Comparison of ENCODE assay signal across 12 cellular contexts in the genomic region with DNA sequence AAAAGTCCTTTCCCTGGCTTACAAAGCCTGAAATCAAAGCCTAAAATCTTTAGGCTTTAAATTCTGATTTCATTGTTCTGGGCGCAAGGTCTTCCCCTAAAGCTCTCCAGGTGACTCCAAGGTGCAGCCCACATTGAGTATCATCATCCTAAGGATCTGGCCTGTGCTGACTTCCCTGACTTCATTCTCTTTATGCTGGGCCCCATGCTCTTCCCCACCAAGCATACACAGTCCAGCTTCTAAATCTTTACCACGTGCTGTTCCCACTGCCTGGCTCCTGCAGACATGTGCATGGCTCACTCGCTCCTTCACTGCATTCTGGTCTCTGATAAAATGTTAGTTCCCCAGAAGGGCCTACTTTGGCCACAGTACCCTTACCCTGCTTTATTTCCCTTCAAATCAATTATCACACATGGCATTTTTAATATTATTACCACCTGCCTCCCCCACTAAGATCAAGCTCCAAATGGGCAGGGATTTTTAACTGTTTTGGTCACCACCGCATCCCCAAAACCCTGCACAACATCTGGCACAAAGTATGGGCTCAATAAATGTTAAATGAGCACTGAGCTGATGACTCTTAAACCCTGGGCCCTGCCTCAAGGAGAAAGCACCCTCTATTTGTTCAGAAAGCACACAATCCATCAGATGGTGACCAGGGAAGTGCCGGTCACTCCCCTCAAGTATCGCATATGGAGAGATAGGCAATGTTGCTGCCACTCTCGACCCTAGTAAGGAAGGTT. TPM values are rescaled to one million over a fixed set of nuclear protein-coding genes. Genes with fewer than 3 reads are reported as not detected.
DNase-seq lines count a peak whose midpoint lies in the region; ATAC-seq and TF ChIP-seq lines count a peak whose summit lies in the region.
"Had no signal": no experiment of that assay in that cellular context is flagged by ENCODE, and none has a peak within 500 bp of the region (broad histone marks: within the 10 kb centered on the region; RNA-seq: fewer than 3 reads in every experiment).

No MANE protein-coding gene starts in this region.

- no peak overlapping the region for H3K27ac ChIP-seq in CD4-positive, alpha-beta memory T cell (ENCODE audit: low read depth, low read length)
- H3K27ac ChIP-seq: parathyroid adenoma had no signal

- DNase-seq in CD4-positive, alpha-beta memory T cell = no peak
- DNase-seq in activated naive CD8-positive, alpha-beta T cell treated with anti-CD3 and anti-CD28 coated beads, Interleukin-2, amount 10 ng/mL, durations not matched to agents 7 days and 5 days = no peak
- DNase-seq in neural crest cell (ENCODE audit: low read depth, low spot score) (no peak), cerebellum (ENCODE audit: low spot score) (no peak), cortex of kidney (lab: John Stamatoyannopoulos, UW) (no peak)
- DNase-seq: aorta, islet precursor cell, NCI-H1048 had no signal

- ATAC-seq in activated naive CD8-positive, alpha-beta T cell treated with anti-CD3 and anti-CD28 coated beads, Interleukin-2, amount 10 ng/mL, durations not matched to agents 7 days and 5 days (ENCODE audit: low read depth) = no peak
- ATAC-seq in HG02885 (IDR thresholded peaks at IDR 0.05; ENCODE audit: poor library complexity, unreplicated experiment) (no peak), HG03175 (IDR thresholded peaks at IDR 0.05; ENCODE audit: unreplicated experiment) (no peak)

- CTCF ChIA-PET in CD4-positive, alpha-beta memory T cell (lab: Charles Lee; ENCODE audit: partially characterized antibody) = interaction anchor here (0.9 to 7.3 kb wide), 11 partner anchors 9 to 323 kb away, joined by 3 to 168 read pairs (median 6); partner anchors contain the start of genes DYRK1B and PSMC4

- peaks cover 0 to 1% (median 0%) of the 10 kb centered on the region in 8 donors for H3K9me3 Mint-ChIP-seq in CD4-positive, alpha-beta memory T cell
- H3K9me3 Mint-ChIP-seq in IgD-negative memory B cell = no peaks in the 10 kb centered on the region
- H3K9me3 Mint-ChIP-seq in activated naive CD8-positive, alpha-beta T cell treated with anti-CD3 and anti-CD28 coated beads, Interleukin-2, amount 10 ng/mL, durations not matched to agents 7 days and 5 days = no peaks in the 10 kb centered on the region
- H3K9me3 Mint-ChIP-seq in neural crest cell = no peaks in the 10 kb centered on the region

- POLR2A ChIA-PET in CD4-positive, alpha-beta memory T cell (lab: Charles Lee; ENCODE audit: partially characterized antibody) = interaction anchor here (1.3 to 6.3 kb wide), 2 partner anchors 8 to 18 kb away, joined by 3 to 96 read pairs; partner anchors contain the start of gene DYRK1B
- POLR2A ChIA-PET in activated naive CD8-positive, alpha-beta T cell treated with anti-CD3 and anti-CD28 coated beads, Interleukin-2, amount 10 ng/mL, durations not matched to agents 7 days and 5 days (lab: Charles Lee) = interaction anchor here (4.6 to 5.1 kb wide), 2 partner anchors 9 to 127 kb away, joined by 36 to 38 read pairs; partner anchors contain the start of genes DYRK1B and PSMC4

- H3K4me1 ChIP-seq in CD4-positive, alpha-beta memory T cell (ENCODE audit: insufficient read depth, low read length) = peaks cover 49% of the 10 kb centered on the region

- no peak overlapping the region for H3K4me3 ChIP-seq in CD4-positive, alpha-beta memory T cell (ENCODE audit: low read length in 2 of 2)

- H3K36me3 Mint-ChIP-seq in CD4-positive, alpha-beta memory T cell = peaks cover 12 to 36% of the 10 kb centered on the region in 2 donors
- H3K36me3 Mint-ChIP-seq in IgD-negative memory B cell (peaks cover 3% of the 10 kb centered on the region), neural crest cell (ENCODE audit: low read depth) (peaks cover 3% of the 10 kb centered on the region)
- H3K36me3 Mint-ChIP-seq in activated naive CD8-positive, alpha-beta T cell treated with anti-CD3 and anti-CD28 coated beads, Interleukin-2, amount 10 ng/mL, durations not matched to agents 7 days and 5 days = peaks cover 9% of the 10 kb centered on the region

- peak overlapping the region; percentile 35 to 87 (median 60) for H3K27ac Mint-ChIP-seq in CD4-positive, alpha-beta memory T cell
- H3K27ac Mint-ChIP-seq in IgD-negative memory B cell (peak overlapping the region in 1 of 3 donors; percentile 83), neural crest cell (ENCODE audit: unreplicated experiment) (peak overlapping the region; percentile 79)
- H3K27ac Mint-ChIP-seq in activated naive CD8-positive, alpha-beta T cell treated with anti-CD3 and anti-CD28 coated beads, Interleukin-2, amount 10 ng/mL, durations not matched to agents 7 days and 5 days = peak overlapping the region; percentile 63

- intact Hi-C loops in CD4-positive, alpha-beta memory T cell (cut with micrococcal nuclease) = loop anchor here (5.0 kb wide), 1 partner anchor 171 kb away; no protein-coding TSS in a partner anchor

- H3K9me3 ChIP-seq in CD4-positive, alpha-beta memory T cell (ENCODE audit: control insufficient read depth in 1 of 2, low read length in 2 of 2) = no peaks in the 10 kb centered on the region

- H3K4me1 Mint-ChIP-seq in CD4-positive, alpha-beta memory T cell = peaks cover 40 to 65% (median 49%) of the 10 kb centered on the region in 4 donors
- peaks cover 34 to 42% (median 36%) of the 10 kb centered on the region in 3 donors for H3K4me1 Mint-ChIP-seq in IgD-negative memory B cell
- peaks cover 38% of the 10 kb centered on the region for H3K4me1 Mint-ChIP-seq in activated naive CD8-positive, alpha-beta T cell treated with anti-CD3 and anti-CD28 coated beads, Interleukin-2, amount 10 ng/mL, durations not matched to agents 7 days and 5 days
- H3K4me1 Mint-ChIP-seq in neural crest cell = peaks cover 41% of the 10 kb centered on the region

- no peaks in the 10 kb centered on the region for H3K27me3 Mint-ChIP-seq in CD4-positive, alpha-beta memory T cell
- H3K27me3 Mint-ChIP-seq in IgD-negative memory B cell (no peaks in the 10 kb centered on the region), neural crest cell (ENCODE audit: low read depth) (no peaks in the 10 kb centered on the region)
- H3K27me3 Mint-ChIP-seq in activated naive CD8-positive, alpha-beta T cell treated with anti-CD3 and anti-CD28 coated beads, Interleukin-2, amount 10 ng/mL, durations not matched to agents 7 days and 5 days = no peaks in the 10 kb centered on the region

- peak overlapping the region in 4 of 8 donors; percentile 5 to 75 (median 42) for H3K4me3 Mint-ChIP-seq in CD4-positive, alpha-beta memory T cell
- H3K4me3 Mint-ChIP-seq in IgD-negative memory B cell = peak overlapping the region; percentile 30 to 76 (median 74)
- H3K4me3 Mint-ChIP-seq in activated naive CD8-positive, alpha-beta T cell treated with anti-CD3 and anti-CD28 coated beads, Interleukin-2, amount 10 ng/mL, durations not matched to agents 7 days and 5 days = peak overlapping the region; percentile 18
- H3K4me3 Mint-ChIP-seq in neural crest cell = peak overlapping the region; percentile 24

- TF ChIP-seq CTCF in neural crest cell (conservative IDR thresholded peaks at IDR 0.05) = peak; percentile 8

- H3K27me3 ChIP-seq in CD4-positive, alpha-beta memory T cell (ENCODE audit: insufficient read depth, low read length) = no peaks in the 10 kb centered on the region

- peaks cover 21% of the 10 kb centered on the region for H3K36me3 ChIP-seq in CD4-positive, alpha-beta memory T cell (ENCODE audit: insufficient read depth, low read length)

RNA-seq across cellular contexts. Expression of gene FBL, which starts 3.3 kb away (rescaled TPM):
- total RNA-seq in CD4-positive, alpha-beta memory T cell = 100 to 1,000 TPM; 282 to 295 TPM
- polyA plus RNA-seq in CD4-positive, alpha-beta memory T cell = 100 to 1,000 TPM; 173 to 174 TPM
- polyA plus RNA-seq in IgD-negative memory B cell = 183 TPM
- total RNA-seq in activated naive CD8-positive, alpha-beta T cell treated with anti-CD3 and anti-CD28 coated beads, Interleukin-2, amount 10 ng/mL, durations not matched to agents 7 days and 5 days = 100 to 1,000 TPM; 344 to 357 TPM
- total RNA-seq in neural crest cell (473 and 489 TPM in 2 replicates), cerebellum (96.6 TPM)

RNA-seq across cellular contexts. Expression of gene DYRK1B, which starts 8.9 kb away (rescaled TPM):
- 10 to 100 TPM; 28.4 to 30.9 TPM for total RNA-seq in CD4-positive, alpha-beta memory T cell
- 10 to 100 TPM in 1 of 2 donors, 1 to 10 TPM in 1; 7.0 to 15.0 TPM for polyA plus RNA-seq in CD4-positive, alpha-beta memory T cell
- polyA plus RNA-seq in IgD-negative memory B cell = 16.9 TPM
- total RNA-seq in activated naive CD8-positive, alpha-beta T cell treated with anti-CD3 and anti-CD28 coated beads, Interleukin-2, amount 10 ng/mL, durations not matched to agents 7 days and 5 days = 10 to 100 TPM; 15.8 to 17.3 TPM
- 40.5 and 44.9 TPM in 2 replicates for total RNA-seq in neural crest cell
- 20.1 TPM for total RNA-seq in cerebellum
